Comparison of ENCODE assay signal across 8 cellular contexts in genomic region chr4:112889619-112890294, GRCh38.
DNase-seq lines count a peak whose midpoint lies in the region; ATAC-seq and TF ChIP-seq lines count a peak whose summit lies in the region.

No MANE protein-coding gene starts in this region.

- POLR2A ChIA-PET in BJ (lab: Charles Lee) (no interaction called here), MCF 10A (lab: Yijun Ruan, JAX) (interaction anchor here (0.6 to 2.2 kb wide), 8 partner anchors 10 to 252 kb away, joined by 3 to 10 read pairs (median 4); partner anchors contain the start of gene LARP7)
- POLR2A ChIA-PET in activated CD4-positive, alpha-beta memory T cell treated with anti-CD3 and anti-CD28 coated beads, Interleukin-2, amount 10 ng/mL, durations not matched to agents 7 days and 5 days (lab: Charles Lee) = no interaction called here

- H3K27me3 ChIP-seq in BJ (ENCODE audit: control insufficient read depth, insufficient read depth, low read length) = no peaks in the 10 kb centered on the region

- intact Hi-C loops in MCF 10A (cut with micrococcal nuclease) = no loop called here

- no peaks in the 10 kb centered on the region for H3K9me3 Mint-ChIP-seq in MCF 10A (ENCODE audit: unreplicated experiment)
- H3K9me3 Mint-ChIP-seq in activated CD4-positive, alpha-beta memory T cell treated with anti-CD3 and anti-CD28 coated beads, Interleukin-2, amount 10 ng/mL, durations not matched to agents 7 days and 5 days = no peaks in the 10 kb centered on the region

- no peak overlapping the region for H3K27ac Mint-ChIP-seq in MCF 10A (ENCODE audit: low read depth, unreplicated experiment)
- H3K27ac Mint-ChIP-seq in activated CD4-positive, alpha-beta memory T cell treated with anti-CD3 and anti-CD28 coated beads, Interleukin-2, amount 10 ng/mL, durations not matched to agents 7 days and 5 days = no peak overlapping the region

- H3K36me3 Mint-ChIP-seq in MCF 10A (ENCODE audit: insufficient read depth, unreplicated experiment) = no peaks in the 10 kb centered on the region
- no peaks in the 10 kb centered on the region for H3K36me3 Mint-ChIP-seq in activated CD4-positive, alpha-beta memory T cell treated with anti-CD3 and anti-CD28 coated beads, Interleukin-2, amount 10 ng/mL, durations not matched to agents 7 days and 5 days (ENCODE audit: low read depth)

- peak; percentile 46 for ATAC-seq in HG03175 (IDR thresholded peaks at IDR 0.05; ENCODE audit: unreplicated experiment)

- TF ChIP-seq CTCF in BJ (IDR thresholded peaks at IDR 0.05; ENCODE audit: insufficient read depth, low read depth, low read length) (no peak), MCF 10A (IDR thresholded peaks at IDR 0.05; ENCODE audit: unreplicated experiment) (no peak)

- no peaks in the 10 kb centered on the region for H3K27me3 Mint-ChIP-seq in MCF 10A (ENCODE audit: insufficient read depth, unreplicated experiment)
- H3K27me3 Mint-ChIP-seq in activated CD4-positive, alpha-beta memory T cell treated with anti-CD3 and anti-CD28 coated beads, Interleukin-2, amount 10 ng/mL, durations not matched to agents 7 days and 5 days = peaks cover 3% of the 10 kb centered on the region

- no TSS peak for BruUV-seq in MCF 10A (replicated peaks; lab: Mats Ljungman, UMichigan)

- H3K36me3 ChIP-seq in BJ (ENCODE audit: control insufficient read depth, insufficient read depth, low read length) = no peaks in the 10 kb centered on the region

- H3K4me1 Mint-ChIP-seq in MCF 10A (ENCODE audit: insufficient read depth, unreplicated experiment) = peaks cover 14% of the 10 kb centered on the region
- no peaks in the 10 kb centered on the region for H3K4me1 Mint-ChIP-seq in activated CD4-positive, alpha-beta memory T cell treated with anti-CD3 and anti-CD28 coated beads, Interleukin-2, amount 10 ng/mL, durations not matched to agents 7 days and 5 days

- no peak overlapping the region; the same call in 1 of the 2 replicates for H3K4me3 ChIP-seq in BJ (ENCODE audit: low read depth, low read length)

- peak overlapping the region; percentile 50 for H3K4me3 Mint-ChIP-seq in MCF 10A (ENCODE audit: unreplicated experiment)
- no peak overlapping the region for H3K4me3 Mint-ChIP-seq in activated CD4-positive, alpha-beta memory T cell treated with anti-CD3 and anti-CD28 coated beads, Interleukin-2, amount 10 ng/mL, durations not matched to agents 7 days and 5 days

- DNase-seq in BJ (ENCODE audit: low read depth) (peak; percentile 50), MCF 10A (ENCODE audit: unreplicated experiment) (peak; percentile 85), myocyte (ENCODE audit: low read depth) (peak; percentile 57), NCI-H82 treated with DMSO at 0.1 percent for 48 hours (lab: John Stamatoyannopoulos, UW; ENCODE audit: unreplicated experiment) (no peak), COLO668 (lab: John Stamatoyannopoulos, UW; ENCODE audit: unreplicated experiment) (no peak), HuH-7.5 (ENCODE audit: low spot score) (no peak)
- DNase-seq in activated CD4-positive, alpha-beta memory T cell treated with anti-CD3 and anti-CD28 coated beads, Interleukin-2, amount 10 ng/mL, durations not matched to agents 7 days and 5 days = no peak

- CTCF ChIA-PET in BJ (lab: Yijun Ruan, JAX) = interaction anchor here (0.6 to 1.5 kb wide), 2 partner anchors 9 to 33 kb away, joined by 3 to 4 read pairs; no protein-coding TSS in a partner anchor
- CTCF ChIA-PET in MCF 10A (lab: Yijun Ruan, JAX) = interaction anchor here (0.7 to 1.7 kb wide), 6 partner anchors 11 to 125 kb away, joined by 3 to 9 read pairs (median 3); no protein-coding TSS in a partner anchor
- CTCF ChIA-PET in activated CD4-positive, alpha-beta memory T cell treated with anti-CD3 and anti-CD28 coated beads, Interleukin-2, amount 10 ng/mL, durations not matched to agents 7 days and 5 days (lab: Charles Lee) = no interaction called here

Comparison
In these comparisons a context has a peak if more than half of its experiments do, and no peak if none do; other contexts are left out.
1. DNase-seq: peak in BJ (single experiment), MCF 10A (single experiment) and myocyte (single experiment); none in NCI-H82 treated with DMSO at 0.1 percent for 48 hours (single experiment), COLO668 (single experiment), activated CD4-positive, alpha-beta memory T cell treated with anti-CD3 and anti-CD28 coated beads, Interleukin-2, amount 10 ng/mL, durations not matched to agents 7 days and 5 days (single experiment) and HuH-7.5 (single experiment).